Comparison of ENCODE assay signal across 28 cellular contexts in the genomic region with DNA sequence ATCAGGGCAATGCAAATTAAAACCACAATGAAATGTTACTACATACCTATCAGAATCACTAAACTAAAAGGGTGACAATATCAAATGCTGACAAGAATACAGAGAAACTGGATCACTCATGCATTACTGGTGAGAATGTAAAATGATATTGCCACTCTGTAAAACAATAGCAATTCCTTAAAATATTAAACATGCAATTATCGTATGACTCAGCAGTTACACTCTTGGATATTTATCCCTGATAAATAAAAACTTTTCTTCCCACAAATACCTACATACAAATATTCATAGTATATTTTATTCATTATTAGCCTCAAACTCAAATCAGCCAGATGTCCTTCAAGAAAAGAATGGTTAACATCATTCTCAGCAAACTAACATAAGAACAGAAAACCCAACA.
"Had no signal": no experiment of that assay in that cellular context is flagged by ENCODE, and none has a peak within 500 bp of the region (broad histone marks: within the 10 kb centered on the region; RNA-seq: fewer than 3 reads in every experiment).

No MANE protein-coding gene starts in this region.

- H3K9me3 ChIP-seq: colonic mucosa, esophagus muscularis mucosa, esophagus squamous epithelium, gastrocnemius medialis, gastroesophageal sphincter, heart right ventricle had no signal

- H3K4me3 Mint-ChIP-seq: dendritic cell treated with granulocyte-macrophage colony-stimulating factor and Interleukin-4, amounts not matched to agents 40 ng/mL and 50 ng/mL, for 4 days; effector memory CD8-positive, alpha-beta T cell; endodermal cell had no signal

- H3K4me1 ChIP-seq: colonic mucosa, esophagus muscularis mucosa, esophagus squamous epithelium, foreskin keratinocyte, gastrocnemius medialis, gastroesophageal sphincter, heart left ventricle, heart right ventricle had no signal

- DNase-seq: colonic mucosa; cortex of kidney; dermis blood vessel endothelial cell; dorsolateral prefrontal cortex; effector CD4-positive, alpha-beta T cell; effector CD8-positive, alpha-beta T cell; effector memory CD4-positive, alpha-beta T cell; effector memory CD8-positive, alpha-beta T cell; endodermal cell; erythroblast; esophagus squamous epithelium; foreskin fibroblast; foreskin keratinocyte; foreskin melanocyte; gastrocnemius medialis; head of caudate nucleus; heart left ventricle; heart right ventricle had no signal

- H3K27me3 ChIP-seq: colonic mucosa, dorsolateral prefrontal cortex, gastrocnemius medialis, gastroesophageal sphincter had no signal

- H3K27ac Mint-ChIP-seq: dendritic cell treated with granulocyte-macrophage colony-stimulating factor and Interleukin-4, amounts not matched to agents 40 ng/mL and 50 ng/mL, for 4 days; effector memory CD8-positive, alpha-beta T cell; endodermal cell had no signal

- H3K36me3 ChIP-seq: colonic mucosa, esophagus muscularis mucosa, esophagus squamous epithelium, gastrocnemius medialis, gastroesophageal sphincter, heart left ventricle, heart right ventricle had no signal

- H3K27ac ChIP-seq: colonic mucosa, coronary artery, dorsolateral prefrontal cortex, epithelial cell of prostate, esophagus muscularis mucosa, esophagus squamous epithelium, foreskin keratinocyte, gastrocnemius medialis, gastroesophageal sphincter, heart left ventricle, heart right ventricle had no signal

- FAIRE-seq: colon, endometrium, endothelial cell of umbilical vein, frontal cortex had no signal

- ATAC-seq: effector memory CD8-positive, alpha-beta T cell; esophagus mucosa; foreskin keratinocyte; gastrocnemius medialis; gastroesophageal sphincter; heart left ventricle; heart right ventricle had no signal

- H3K9me3 Mint-ChIP-seq: dendritic cell treated with granulocyte-macrophage colony-stimulating factor and Interleukin-4, amounts not matched to agents 40 ng/mL and 50 ng/mL, for 4 days; effector memory CD8-positive, alpha-beta T cell had no signal

- H3K4me3 ChIP-seq: colonic mucosa, coronary artery, dorsolateral prefrontal cortex, esophagus muscularis mucosa, esophagus squamous epithelium, gastrocnemius medialis, gastroesophageal sphincter, heart left ventricle, heart right ventricle had no signal
